9 cellular contexts compared by ENCODE assay signal in the genomic region with DNA sequence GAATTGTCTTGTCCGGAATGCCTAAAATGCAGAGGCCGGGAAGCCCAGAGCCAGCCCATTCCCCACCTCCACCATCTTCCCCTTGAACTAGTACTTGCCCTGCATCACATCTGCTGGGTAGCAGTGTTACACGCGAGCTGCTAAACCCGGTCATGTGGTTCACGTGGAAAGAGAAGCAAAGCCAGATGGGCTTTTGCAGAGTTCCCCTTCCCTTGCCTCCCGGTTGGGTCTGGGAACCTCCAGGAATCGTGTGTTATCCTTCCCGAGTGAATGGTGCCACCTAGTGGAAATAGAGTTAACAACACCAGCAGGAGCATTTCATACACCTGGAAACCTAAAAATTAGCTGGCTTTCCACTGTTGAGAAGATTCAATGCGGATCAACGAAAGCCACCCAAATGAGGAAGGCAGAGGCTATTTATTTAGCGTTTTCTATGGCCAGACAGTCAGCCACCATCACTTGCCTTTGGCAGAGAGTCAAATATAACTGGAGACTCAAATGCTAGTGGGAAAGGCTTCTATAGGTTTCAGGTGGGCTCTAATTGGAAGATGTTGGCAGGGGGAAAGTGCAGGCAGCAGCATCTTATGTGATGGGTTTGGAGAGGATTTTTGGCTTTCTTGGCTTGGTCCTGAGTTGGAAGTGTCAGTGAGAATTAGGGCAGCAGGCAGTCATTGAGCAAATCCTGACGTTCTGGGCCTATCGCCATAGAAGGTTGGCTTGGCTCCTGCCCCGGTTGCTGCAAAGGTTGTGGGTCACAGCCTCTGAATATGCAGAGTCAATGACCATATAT. TPM values are rescaled to one million over a fixed set of nuclear protein-coding genes. Genes with fewer than 3 reads are reported as not detected.
DNase-seq lines count a peak whose midpoint lies in the region; ATAC-seq, FAIRE-seq and TF ChIP-seq lines count a peak whose summit lies in the region.
"Had no signal": no experiment of that assay in that cellular context is flagged by ENCODE, and none has a peak within 500 bp of the region (broad histone marks: within the 10 kb centered on the region; RNA-seq: fewer than 3 reads in every experiment).

No MANE protein-coding gene starts in this region.

- no peaks in the 10 kb centered on the region for H3K9me1 ChIP-seq in K562 (ENCODE audit: control insufficient read depth, insufficient read depth, low read length)

- CTCF ChIA-PET in K562 (lab: Yijun Ruan, JAX; ENCODE audit: low intra/inter-chr PET ratio): interaction anchor here (1.6 to 3.3 kb wide), 2 partner anchors 135 to 177 kb away, joined by 31 read pairs; no protein-coding TSS in a partner anchor

- TF ChIP-seq RAD21 in K562 (CRISPR knock-in tag; conservative IDR thresholded peaks at IDR 0.05 in 1 of 2, IDR thresholded peaks at IDR 0.05 in 1 of 2): peak; percentile 95 to 96

- H3K27me3 ChIP-seq in K562 (ENCODE audit: control insufficient read depth in 2 of 2, insufficient read depth in 2 of 2, low read length in 2 of 2): peaks cover 50 to 84% of the 10 kb centered on the region in 2 experiments; a peak in 4 of 5 replicates

- H3K27ac ChIP-seq in K562 (ENCODE audit: extremely low read depth, low read depth, low read length): no peak overlapping the region

- no peak overlapping the region for H3K9ac ChIP-seq in K562 (ENCODE audit: insufficient read depth in 1 of 2, low read depth in 2 of 2, low read length in 2 of 2)

- in situ Hi-C loops in K562 (cut with MboI): no loop called here

- no peaks in the 10 kb centered on the region for H3K36me3 ChIP-seq in K562 (ENCODE audit: control insufficient read depth, insufficient read depth, low read length)

- intact Hi-C loops in K562 (cut with micrococcal nuclease) (loop anchor here (1.0 to 10.0 kb wide), 5 partner anchors 135 to 646 kb away; a partner anchor contains a TSS), sciatic nerve (cut with DNase I) (no loop called here)

- H3K4me1 ChIP-seq in K562 (replicated peaks in 1 of 2; ENCODE audit: control insufficient read depth in 2 of 2, insufficient read depth in 2 of 2, low read length in 2 of 2): no peaks in the 10 kb centered on the region; a peak in 2 of 5 replicates

- TF ChIP-seq POLR2A in K562 (conservative IDR thresholded peaks at IDR 0.05): no peak

- no peaks in the 10 kb centered on the region for H3K79me2 ChIP-seq in K562 (ENCODE audit: control insufficient read depth, insufficient read depth, low read length)

- peak overlapping the region; percentile 29; the same call in 1 of the 2 replicates for H3K4me2 ChIP-seq in K562 (ENCODE audit: insufficient read depth, low read length)

- 14% methylated on average over 15 of the region's 15 CpGs for WGBS in K562 (ENCODE audit: insufficient coverage, low coverage, missing lambda C conversion rate)

- peak; percentile 71 for DNase-seq in COLO668 (lab: John Stamatoyannopoulos, UW; ENCODE audit: unreplicated experiment)
- peak; percentile 86 for DNase-seq in HFF-Myc (ENCODE audit: extremely low read depth, low read depth)
- DNase-seq in NCI-H774 (lab: John Stamatoyannopoulos, UW): peak; percentile 76
- peak; percentile 77 to 84 (median 81) for DNase-seq in K562 (ENCODE audit: extremely low read depth in 1 of 4, low spot score in 3 of 4)
- DNase-seq in hypothalamus (lab: John Stamatoyannopoulos, UW): peak in 28 of 51 donors; percentile 13 to 77 (median 39)
- DNase-seq in sciatic nerve (ENCODE audit: low spot score): peak; percentile 74
- no peak for DNase-seq in stimulated activated CD4-positive, alpha-beta T cell treated with anti-CD3 and anti-CD28 coated beads, Interleukin-4, amount 100 ng/mL, for 1 hour

- BruUV-seq in K562 (replicated peaks; lab: Mats Ljungman, UMichigan): no TSS peak

- 0 out of 2 replicates have a peak, but pooled peaks have one; percentile 9 for TF ChIP-seq EP300 in K562 (IDR thresholded peaks at IDR 0.05; ENCODE audit: low read length)

- H3K4me3 ChIP-seq in HFF-Myc (replicated peaks; ENCODE audit: low read depth, low read length) (no peak overlapping the region), K562 (no peak overlapping the region)

- TF ChIP-seq CTCF in HFF-Myc (IDR thresholded peaks at IDR 0.05; ENCODE audit: low read depth, low read length, missing control alignments) (peak; percentile 80), K562 (IDR thresholded peaks at IDR 0.05 in 2 of 3, conservative IDR thresholded peaks at IDR 0.05 in 1 of 3; ENCODE audit: insufficient read depth in 2 of 3, low read depth in 1 of 3, low read length in 3 of 3) (peak; percentile 87 to 98 (median 96))

- peak; percentile 83 for ATAC-seq in K562
- peak; percentile 84 for ATAC-seq in sciatic nerve
- no peak for ATAC-seq in HG02588 (IDR thresholded peaks at IDR 0.05; ENCODE audit: unreplicated experiment)

- H4K20me1 ChIP-seq in K562 (replicated peaks; ENCODE audit: control insufficient read depth, insufficient read depth, low read length): no peaks in the 10 kb centered on the region; the same call in none of the 2 replicates

- peak; percentile 95 for FAIRE-seq in K562 (lab: Jason Lieb, UNC)

- H3K9me3 ChIP-seq in K562 (replicated peaks; ENCODE audit: control insufficient read depth, insufficient read depth, low read depth, low read length): no peaks in the 10 kb centered on the region

- POLR2A ChIA-PET in K562 (lab: Yijun Ruan, JAX): interaction anchor here (0.7 to 1.0 kb wide), 5 partner anchors 18 to 643 kb away, joined by 3 to 4 read pairs (median 3); no protein-coding TSS in a partner anchor

- peak overlapping the region; percentile 48; the same call in 1 of the 2 replicates for H2AFZ ChIP-seq in K562 (ENCODE audit: low read depth, low read length)

TF ChIP-seq in K562, 482 proteins besides CTCF, POLR2A, EP300 and RAD21 (continues in another document):
- no peak for TF ChIP-seq ZNF143 (CRISPR knock-in tag; IDR thresholded peaks at IDR 0.05)
- no peak for TF ChIP-seq HNRNPL (IDR thresholded peaks at IDR 0.05; ENCODE audit: low read depth, low read length)
- no peak for TF ChIP-seq PYGO2 (tag; IDR thresholded peaks at IDR 0.05)
- no peak for TF ChIP-seq ELF1 (tag; IDR thresholded peaks at IDR 0.05)
- TF ChIP-seq HDAC8 (tag; IDR thresholded peaks at IDR 0.05): no peak
- TF ChIP-seq SMAD2 (IDR thresholded peaks at IDR 0.05; ENCODE audit: low read depth, low read length): no peak

RNA-seq across cellular contexts. Expression of a gene that starts 12.9 kb away (rescaled TPM):
- not detected in 2 replicates for total RNA-seq in K562 (2011; cell fraction: chromatin; rRNA removed; ENCODE audit: low replicate concordance)
- not detected in 2 replicates for total RNA-seq in K562 (2011; cell fraction: nucleolus; rRNA removed)
- not detected in 2 replicates for total RNA-seq in K562 (2011; cell fraction: nucleoplasm; rRNA removed)
- total RNA-seq in K562 (2014; rRNA removed) (not detected in 2 replicates), K562 (2014; rRNA removed; fragmentation: Illumina TruSeq; extraction: Trizol) (not detected in 2 replicates), K562 (2015; rRNA removed; fragmentation: Illumina TruSeq; extraction: Trizol) (not detected in 2 replicates), K562 (2021) (0.16 TPM in 1 of 2 replicates, not detected in the other), sciatic nerve (37.6 TPM)
- polyA plus RNA-seq in K562 (2011; rRNA removed) (not detected in 2 replicates), K562 (2014; fragmentation: Illumina TruSeq; extraction: Trizol) (not detected in 2 replicates), K562 (2014; fragmentation: Nextera tagmentation; extraction: Ambion mirVana) (not detected), K562 (2014; rRNA removed) (not detected in 2 replicates)
- not detected in 2 replicates for polyA plus RNA-seq in K562 (2011; cell fraction: cytosol; rRNA removed)
- 0.18 TPM in 1 of 2 replicates, not detected in the other for polyA plus RNA-seq in K562 (2011; cell fraction: nucleus; rRNA removed)
- polyA plus RNA-seq in K562 (2012): not detected in 2 replicates
- polyA minus RNA-seq in K562 (2011; rRNA and poly(A)+ RNA removed): not detected in 2 replicates
- polyA minus RNA-seq in K562 (2011; cell fraction: cytosol; rRNA and poly(A)+ RNA removed): not detected in 2 replicates
- polyA minus RNA-seq in K562 (2011; cell fraction: nucleus; rRNA and poly(A)+ RNA removed): not detected in 2 replicates
- total RNA-seq: T-helper 2 cell treated with Interferon-gamma antibody and Interleukin-4, amounts not matched to agents 100 ng/mL and 5 ng/mL, for 36 hours had no signal

RNA-seq across cellular contexts. Expression of a gene that starts 19.2 kb away (rescaled TPM):
- 7.9 and 18.9 TPM in 2 replicates for total RNA-seq in K562 (2011; cell fraction: chromatin; rRNA removed; ENCODE audit: low replicate concordance)
- total RNA-seq in K562 (2011; cell fraction: nucleolus; rRNA removed): 18.3 and 25.7 TPM in 2 replicates
- total RNA-seq in K562 (2011; cell fraction: nucleoplasm; rRNA removed): 16.6 and 17.8 TPM in 2 replicates
- total RNA-seq in K562 (2014; rRNA removed) (10.6 and 12.9 TPM in 2 replicates), K562 (2014; rRNA removed; fragmentation: Illumina TruSeq; extraction: Trizol) (9.1 and 10.3 TPM in 2 replicates), K562 (2015; rRNA removed; fragmentation: Illumina TruSeq; extraction: Trizol) (13.3 and 13.8 TPM in 2 replicates), K562 (2021) (13.8 and 14.3 TPM in 2 replicates), sciatic nerve (13.9 TPM)
- polyA plus RNA-seq in K562 (2011; rRNA removed) (12.0 and 12.8 TPM in 2 replicates), K562 (2014; fragmentation: Illumina TruSeq; extraction: Trizol) (7.7 and 9.4 TPM in 2 replicates), K562 (2014; fragmentation: Nextera tagmentation; extraction: Ambion mirVana) (1 to 10 TPM in 1 of 2 experiments, under 1 TPM in 1; 0.08 to 1.1 TPM), K562 (2014; rRNA removed) (9.7 and 10.1 TPM in 2 replicates)
- polyA plus RNA-seq in K562 (2011; cell fraction: cytosol; rRNA removed): 9.7 and 13.6 TPM in 2 replicates
- 7.2 and 7.7 TPM in 2 replicates for polyA plus RNA-seq in K562 (2011; cell fraction: nucleus; rRNA removed)
- polyA plus RNA-seq in K562 (2012): 12.2 and 28.1 TPM in 2 replicates
- 13.7 and 15.8 TPM in 2 replicates for polyA minus RNA-seq in K562 (2011; rRNA and poly(A)+ RNA removed)
- 9.4 and 9.5 TPM in 2 replicates for polyA minus RNA-seq in K562 (2011; cell fraction: cytosol; rRNA and poly(A)+ RNA removed)
- polyA minus RNA-seq in K562 (2011; cell fraction: nucleus; rRNA and poly(A)+ RNA removed): 5.8 and 8.3 TPM in 2 replicates

RNA-seq across cellular contexts. Expression of a gene that starts 43.0 kb away (rescaled TPM):
- 79.2 and 130 TPM in 2 replicates for total RNA-seq in K562 (2011; cell fraction: chromatin; rRNA removed; ENCODE audit: low replicate concordance)
- total RNA-seq in K562 (2011; cell fraction: nucleolus; rRNA removed): 76.4 and 80.7 TPM in 2 replicates
- total RNA-seq in K562 (2011; cell fraction: nucleoplasm; rRNA removed): 109 and 165 TPM in 2 replicates
- 303 and 359 TPM in 2 replicates for total RNA-seq in K562 (2014; rRNA removed)
- total RNA-seq in K562 (2014; rRNA removed; fragmentation: Illumina TruSeq; extraction: Trizol): 320 and 326 TPM in 2 replicates
- total RNA-seq in K562 (2015; rRNA removed; fragmentation: Illumina TruSeq; extraction: Trizol): 273 and 287 TPM in 2 replicates
- 304 and 329 TPM in 2 replicates for total RNA-seq in K562 (2021)
- 540 and 563 TPM in 2 replicates for polyA plus RNA-seq in K562 (2011; rRNA removed)
- 1,462 and 1,579 TPM in 2 replicates for polyA plus RNA-seq in K562 (2011; cell fraction: cytosol; rRNA removed)
- polyA plus RNA-seq in K562 (2011; cell fraction: nucleus; rRNA removed): 200 and 270 TPM in 2 replicates
- 195 and 484 TPM in 2 replicates for polyA plus RNA-seq in K562 (2012)
- polyA plus RNA-seq in K562 (2014; fragmentation: Illumina TruSeq; extraction: Trizol): 220 and 292 TPM in 2 replicates
- polyA plus RNA-seq in K562 (2014; fragmentation: Nextera tagmentation; extraction: Ambion mirVana): 1,000 to 10,000 TPM; 1,937 to 2,075 TPM
- polyA plus RNA-seq in K562 (2014; rRNA removed): 465 and 510 TPM in 2 replicates
- polyA minus RNA-seq in K562 (2011; rRNA and poly(A)+ RNA removed): 64.1 and 78.0 TPM in 2 replicates
- 36.6 and 38.4 TPM in 2 replicates for polyA minus RNA-seq in K562 (2011; cell fraction: cytosol; rRNA and poly(A)+ RNA removed)
- polyA minus RNA-seq in K562 (2011; cell fraction: nucleus; rRNA and poly(A)+ RNA removed): 20.3 and 43.4 TPM in 2 replicates
- 119 TPM for total RNA-seq in sciatic nerve

Comparison
In these comparisons a context has a peak if more than half of its experiments do, and no peak if none do; other contexts are left out.
1. RNA of a gene that starts 12.9 kb away (total RNA-seq): 37.6 TPM in sciatic nerve (single experiment); 0.16 TPM in K562; every median in the first group is over 10 times any median in the second.